Comparison of ENCODE assay signal across 22 cellular contexts in the genomic region with DNA sequence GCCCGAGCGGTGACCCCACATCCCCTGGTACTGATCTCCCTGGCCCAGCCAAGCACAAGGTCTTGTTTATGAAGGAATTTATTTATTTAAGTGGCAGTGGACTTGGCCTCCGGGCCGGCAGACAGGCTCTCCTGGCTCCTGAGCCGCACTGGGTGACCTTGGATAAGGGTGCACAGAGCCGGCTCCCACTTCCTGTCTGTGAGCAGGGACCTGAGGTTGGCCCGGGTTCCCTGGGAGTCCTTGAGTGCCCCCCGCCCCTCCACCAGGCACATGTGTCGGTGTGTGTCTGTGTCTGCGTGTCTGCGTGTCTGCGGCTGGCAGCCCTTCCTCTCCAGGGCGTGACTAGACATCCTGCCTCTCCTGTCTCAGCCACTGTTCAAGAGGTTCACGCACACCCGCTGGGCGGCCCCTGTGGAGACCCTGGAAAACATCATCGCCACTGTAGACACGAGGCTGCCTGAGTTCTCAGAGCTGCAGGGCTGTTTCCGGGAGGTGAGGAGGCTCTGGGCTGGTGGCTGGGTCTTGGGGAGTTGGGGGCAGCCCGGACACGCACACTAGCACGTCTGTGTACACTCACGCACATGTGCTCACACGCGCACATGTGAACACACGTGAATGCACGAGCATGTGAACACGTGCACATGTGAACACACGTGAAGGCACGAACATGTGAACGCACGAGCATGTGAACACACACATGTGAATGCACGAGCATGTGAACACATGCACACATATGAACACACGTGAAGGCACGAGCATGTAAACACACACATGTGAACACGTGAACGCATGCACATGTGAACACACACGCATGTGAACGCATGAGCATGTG. TPM values are rescaled to one million over a fixed set of nuclear protein-coding genes. Genes with fewer than 3 reads are reported as not detected.
A peak's percentile ranks its signal among the peaks of the same experiment; 100 is the strongest.
DNase-seq lines count a peak whose midpoint lies in the region; ATAC-seq and TF ChIP-seq lines count a peak whose summit lies in the region.
"Had no signal": no experiment of that assay in that cellular context is flagged by ENCODE, and none has a peak within 500 bp of the region (broad histone marks: within the 10 kb centered on the region; RNA-seq: fewer than 3 reads in every experiment).

No MANE protein-coding gene starts in this region.

- H3K4me2 ChIP-seq in MM.1S (ENCODE audit: low read depth, low read length), result no peak overlapping the region
- H3K4me2 ChIP-seq: BLaER1 treated with 17β-estradiol and CSF1 and Interleukin-3, amounts not matched to agents 10 nM and 100 nM; smooth muscle cell had no signal

- TF ChIP-seq POLR2A in right lobe of liver (IDR thresholded peaks at IDR 0.05) (no peak), thyroid gland (IDR thresholded peaks at IDR 0.05) (no peak)

- intact Hi-C loops in right lobe of liver (cut with DNase I) (no loop called here), thyroid gland (cut with DNase I) (no loop called here)

- H3K9me3 ChIP-seq in right lobe of liver (no peaks in the 10 kb centered on the region), thyroid gland (no peaks in the 10 kb centered on the region), MM.1S (replicated peaks; ENCODE audit: insufficient read depth, low read length) (no peaks in the 10 kb centered on the region)
- H3K9me3 ChIP-seq: BLaER1 treated with 17β-estradiol and CSF1 and Interleukin-3, amounts not matched to agents 10 nM and 100 nM; heart left ventricle had no signal

- no peak for TF ChIP-seq CTCF in brain microvascular endothelial cell (IDR thresholded peaks at IDR 0.05; ENCODE audit: low read depth, low read length, missing control alignments)
- no peak for TF ChIP-seq CTCF in right lobe of liver (IDR thresholded peaks at IDR 0.05)
- TF ChIP-seq CTCF in thyroid gland (IDR thresholded peaks at IDR 0.05), result no peak
- TF ChIP-seq CTCF in MM.1S (IDR thresholded peaks at IDR 0.05; ENCODE audit: low read length), result no peak

- H3K9ac ChIP-seq in MM.1S (ENCODE audit: low read length), result no peak overlapping the region

- H4K20me1 ChIP-seq in MM.1S (ENCODE audit: insufficient read depth, low read length), result no peaks in the 10 kb centered on the region

- H3K36me3 ChIP-seq in brain microvascular endothelial cell (replicated peaks), result no peaks in the 10 kb centered on the region
- peaks cover 0 to 11% (median 0%) of the 10 kb centered on the region in 4 donors for H3K36me3 ChIP-seq in right lobe of liver
- H3K36me3 ChIP-seq in thyroid gland, result no peaks in the 10 kb centered on the region
- no peaks in the 10 kb centered on the region for H3K36me3 ChIP-seq in MM.1S (replicated peaks; ENCODE audit: insufficient read depth, low read length)

- H3K27ac ChIP-seq in brain microvascular endothelial cell, result no peak overlapping the region
- no peak overlapping the region for H3K27ac ChIP-seq in right lobe of liver
- peak overlapping the region in 2 of 3 donors; percentile 91 for H3K27ac ChIP-seq in thyroid gland
- no peak overlapping the region for H3K27ac ChIP-seq in MM.1S (ENCODE audit: low read length)
- H3K27ac ChIP-seq: 22Rv1; BLaER1 treated with 17β-estradiol and CSF1 and Interleukin-3, amounts not matched to agents 10 nM and 100 nM had no signal

- no peaks in the 10 kb centered on the region for H3K27me3 ChIP-seq in brain microvascular endothelial cell (replicated peaks)
- no peaks in the 10 kb centered on the region for H3K27me3 ChIP-seq in right lobe of liver
- H3K27me3 ChIP-seq in thyroid gland, result no peaks in the 10 kb centered on the region
- peaks cover 4% of the 10 kb centered on the region for H3K27me3 ChIP-seq in MM.1S (replicated peaks; ENCODE audit: insufficient read depth, low read length)
- H3K27me3 ChIP-seq: BLaER1 treated with 17β-estradiol and CSF1 and Interleukin-3, amounts not matched to agents 10 nM and 100 nM; heart left ventricle had no signal

- ATAC-seq in right lobe of liver, result peak; percentile 10 to 70 (median 52)
- ATAC-seq in GM21576 (IDR thresholded peaks at IDR 0.05; ENCODE audit: unreplicated experiment), result no peak
- ATAC-seq: HCT116; stimulated activated naive B cell treated with anti-CD40 and anti-IgM and Interleukin-4, amounts not matched to agents 10 μg/mL and 1 μg/mL and 100 μg/mL, for 72 hours had no signal

- in situ Hi-C loops in brain microvascular endothelial cell (cut with HindIII; ENCODE audit: low pct_ligation_motif_present, low sequenced_read_pairs), result no loop called here

- peaks cover 0 to 32% (median 10%) of the 10 kb centered on the region in 4 donors for H3K4me1 ChIP-seq in right lobe of liver
- peaks cover 47 to 76% of the 10 kb centered on the region in 2 donors for H3K4me1 ChIP-seq in thyroid gland
- no peaks in the 10 kb centered on the region for H3K4me1 ChIP-seq in MM.1S (ENCODE audit: low read length)

- DNase-seq in NCI-H2227 (lab: John Stamatoyannopoulos, UW; ENCODE audit: unreplicated experiment) (peak; percentile 13), NCI-H2227 treated with DMSO at 0.1 percent for 48 hours (lab: John Stamatoyannopoulos, UW) (no peak), brain microvascular endothelial cell (peak; percentile 69), right lobe of liver (peak in 1 of 3 donors; percentile 76), thyroid gland (peak; percentile 54), NCI-H1436 treated with DMSO at 0.1 percent for 48 hours (lab: John Stamatoyannopoulos, UW) (no peak), MM.1S (no peak)
- DNase-seq: activated CD4-positive, CD25-positive, alpha-beta regulatory T cell; activated effector memory CD4-positive, alpha-beta T cell treated with anti-CD3 and anti-CD28 coated beads, Interleukin-2, amount 50 U/mL, for 16 hours; DMS 273 treated with DMSO at 0.1 percent for 48 hours; islet precursor cell; NCI-H187 treated with DMSO at 0.1 percent for 48 hours; NCI-H82; stimulated activated naive B cell treated with anti-CD40 and anti-IgM and Interleukin-4, amounts not matched to agents 10 μg/mL and 1 μg/mL and 100 μg/mL, for 72 hours had no signal

- WGBS in right lobe of liver (ENCODE audit: insufficient coverage, low coverage, low lambda C conversion rate, missing lambda C conversion rate), result 65% methylated on average over 23 of the region's 39 CpGs
- 73 to 81% methylated on average over 23 to 38 of the region's 39 CpGs for WGBS in thyroid gland, 2 donors

- no peak overlapping the region for H3K4me3 ChIP-seq in brain microvascular endothelial cell (ENCODE audit: low read depth, low read length)
- no peak overlapping the region for H3K4me3 ChIP-seq in right lobe of liver
- H3K4me3 ChIP-seq in thyroid gland (replicated peaks in 1 of 3), result no peak overlapping the region
- H3K4me3 ChIP-seq in MM.1S (ENCODE audit: low read length), result no peak overlapping the region
- H3K4me3 ChIP-seq: BLaER1 treated with 17β-estradiol and CSF1 and Interleukin-3, amounts not matched to agents 10 nM and 100 nM; heart left ventricle; smooth muscle cell had no signal

- H3F3A ChIP-seq in MM.1S (ENCODE audit: insufficient read depth, low read length), result no peaks in the 10 kb centered on the region

- no peak overlapping the region for H2AFZ ChIP-seq in MM.1S (ENCODE audit: low read length)

- H3K79me2 ChIP-seq in MM.1S (ENCODE audit: low read length), result no peaks in the 10 kb centered on the region

- no peaks in the 10 kb centered on the region for H3K9me2 ChIP-seq in MM.1S (replicated peaks; ENCODE audit: insufficient read depth, low read length)

RNA-seq across cellular contexts. Expression of a gene that starts 9.3 kb away (rescaled TPM):
- total RNA-seq in right lobe of liver (100 to 1,000 TPM in 1 of 6 experiments, 10 to 100 TPM in 5; 23.2 to 122 (median 32.6) TPM), thyroid gland (10 to 100 TPM; 28.6 to 37.2 (median 31.2) TPM)

RNA-seq across cellular contexts. Expression of a gene that starts 38.1 kb away (rescaled TPM):
- total RNA-seq in right lobe of liver, result 10 to 100 TPM; 34.2 to 87.1 (median 48.1) TPM
- total RNA-seq in thyroid gland, result under 1 TPM in 2 of 4 donors, not detected in 2; 0.44 to 0.78 TPM
- total RNA-seq: MCF 10A; smooth muscle cell; T-helper 2 cell treated with Interferon-gamma antibody and Interleukin-4, amounts not matched to agents 100 ng/mL and 5 ng/mL, for 36 hours had no signal

RNA-seq across cellular contexts. Expression of a gene that starts 48.6 kb away (rescaled TPM):
- total RNA-seq in right lobe of liver (not detected), thyroid gland (not detected)
- total RNA-seq: heart left ventricle; MCF 10A; smooth muscle cell; T-helper 2 cell treated with Interferon-gamma antibody and Interleukin-4, amounts not matched to agents 100 ng/mL and 5 ng/mL, for 36 hours had no signal

Comparison
In these comparisons a context has a peak if more than half of its experiments do, and no peak if none do; other contexts are left out.
1. DNase-seq: peak in NCI-H2227 (single experiment), brain microvascular endothelial cell (single experiment) and thyroid gland (2 of 2); none in NCI-H2227 treated with DMSO at 0.1 percent for 48 hours (single experiment), NCI-H1436 treated with DMSO at 0.1 percent for 48 hours (single experiment) and MM.1S (single experiment).
2. H3K27ac ChIP-seq: peak in thyroid gland (2 of 3); none in brain microvascular endothelial cell (single experiment), right lobe of liver (0 of 3) and MM.1S (single experiment).
3. RNA of a gene that starts 38.1 kb away (total RNA-seq): 34.2 to 87.1 TPM in right lobe of liver; 0.44 to 0.78 TPM in thyroid gland; every median in the first group is over 10 times any median in the second.